Comparison of ENCODE assay signal across 8 cellular contexts in the genomic region with DNA sequence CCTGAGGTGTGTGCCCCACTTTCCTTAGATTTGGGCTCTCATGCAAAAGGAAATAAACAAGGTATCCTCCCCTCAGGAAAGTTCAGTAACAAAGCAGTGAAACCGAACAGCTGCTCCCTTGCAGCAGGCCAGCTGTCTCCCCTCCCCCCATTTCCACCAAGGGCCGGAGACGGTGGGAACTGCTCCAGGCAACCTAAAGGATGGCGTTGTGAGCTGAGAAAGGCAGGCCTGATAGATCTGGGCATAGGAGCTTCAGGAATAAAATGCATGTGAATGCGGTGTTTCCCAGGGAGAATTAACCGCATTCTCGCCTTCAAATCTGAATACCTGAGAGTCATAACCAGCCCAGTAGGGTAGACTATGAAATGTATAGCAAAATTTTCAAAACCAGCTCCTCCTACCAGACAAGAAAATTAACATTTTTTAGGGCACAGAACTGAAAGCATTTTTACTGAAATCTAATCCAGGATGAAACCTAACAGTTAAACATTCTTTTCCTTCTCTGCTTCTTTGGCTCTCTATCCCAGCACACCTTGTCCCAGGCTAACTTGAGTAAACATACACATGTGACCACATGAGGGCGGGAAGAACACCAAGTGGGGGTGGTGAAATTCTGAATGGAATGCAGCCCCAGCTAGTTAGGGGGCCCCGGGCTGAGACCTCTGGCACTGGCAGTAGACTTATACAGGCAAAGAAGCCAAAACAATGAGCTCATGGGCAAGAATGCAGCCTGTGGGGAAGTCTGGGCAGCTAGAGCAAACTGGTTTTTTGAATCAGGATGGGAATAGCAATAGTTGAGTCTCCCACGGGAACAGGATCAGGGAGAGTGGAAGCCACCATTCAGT. TPM values are rescaled to one million over a fixed set of nuclear protein-coding genes. Genes with fewer than 3 reads are reported as not detected.
A peak's percentile ranks its signal among the peaks of the same experiment; 100 is the strongest.
DNase-seq lines count a peak whose midpoint lies in the region; ATAC-seq, FAIRE-seq and TF ChIP-seq lines count a peak whose summit lies in the region.

No MANE protein-coding gene starts in this region.

- H4K20me1 ChIP-seq in K562 (replicated peaks; ENCODE audit: control insufficient read depth, insufficient read depth, low read length) = peaks cover 4% of the 10 kb centered on the region

- peak overlapping the region; percentile 63 for H3K4me2 ChIP-seq in K562 (ENCODE audit: insufficient read depth, low read length)

- H3K27me3 ChIP-seq in K562 (ENCODE audit: control insufficient read depth in 2 of 2, insufficient read depth in 2 of 2, low read length in 2 of 2) = no peaks in the 10 kb centered on the region

- peak; percentile 63 for DNase-seq in stimulated activated CD4-positive, alpha-beta T cell treated with anti-CD3 and anti-CD28 coated beads, Interleukin-1b, Interleukin-23, amount 100 ng/mL, for 48 hours
- no peak for DNase-seq in stimulated activated CD4-positive, alpha-beta T cell treated with anti-CD3 and anti-CD28 coated beads, Interleukin-12 subunit alpha, Interleukin-12 subunit beta, amount 100 ng/mL, for 4 hours
- DNase-seq in RKO (ENCODE audit: low spot score) (peak; percentile 80), K562 (ENCODE audit: extremely low read depth in 1 of 4, low spot score in 3 of 4) (peak; percentile 48 to 71 (median 58)), iPS DF 19.7 (ENCODE audit: low read depth, low spot score) (peak; percentile 95), renal cortical epithelial cell (ENCODE audit: low read depth) (peak; percentile 100), T-helper 9 cell (no peak)

- no peaks in the 10 kb centered on the region for H3K9me3 ChIP-seq in K562 (replicated peaks; ENCODE audit: control insufficient read depth, insufficient read depth, low read depth, low read length)

- peaks cover 31% of the 10 kb centered on the region for H3K36me3 ChIP-seq in K562 (ENCODE audit: control insufficient read depth, insufficient read depth, low read length)

- POLR2A ChIA-PET in K562 (lab: Yijun Ruan, JAX) = interaction anchor here (0.6 to 5.1 kb wide), 11 partner anchors 9 to 432 kb away, joined by 3 to 38 read pairs (median 4); a partner anchor contains a TSS

- intact Hi-C loops in K562 (cut with micrococcal nuclease) = no loop called here

- H3K9ac ChIP-seq in K562 (ENCODE audit: insufficient read depth in 1 of 2, low read depth in 2 of 2, low read length in 2 of 2) = peak overlapping the region; percentile 34 to 56; a peak in 3 of 4 replicates

- peak overlapping the region; percentile 51 for H3K27ac ChIP-seq in K562 (ENCODE audit: extremely low read depth, low read depth, low read length)

- peaks cover 4% of the 10 kb centered on the region for H3K9me1 ChIP-seq in K562 (ENCODE audit: control insufficient read depth, insufficient read depth, low read length)

- CTCF ChIA-PET in K562 (lab: Yijun Ruan, JAX; ENCODE audit: low intra/inter-chr PET ratio) = no interaction called here

- H3K4me3 ChIP-seq in K562 = no peak overlapping the region

- peak; percentile 35 for TF ChIP-seq POLR2A in K562 (conservative IDR thresholded peaks at IDR 0.05)

- in situ Hi-C loops in K562 (cut with MboI) = loop anchor here (10.0 kb wide), 1 partner anchor 427 kb away; no protein-coding TSS in a partner anchor

- WGBS in K562 (ENCODE audit: insufficient coverage, low coverage, missing lambda C conversion rate) = 19% methylated on average over 10 of the region's 10 CpGs

- no TSS peak for BruUV-seq in K562 (replicated peaks; lab: Mats Ljungman, UMichigan)

- peak in 2 of 3 experiments; percentile 14 to 31; a peak in 2 of 6 replicates for TF ChIP-seq CTCF in K562 (IDR thresholded peaks at IDR 0.05 in 2 of 3, conservative IDR thresholded peaks at IDR 0.05 in 1 of 3; ENCODE audit: insufficient read depth in 2 of 3, low read depth in 1 of 3, low read length in 3 of 3)

- H2AFZ ChIP-seq in K562 (ENCODE audit: low read depth, low read length) = no peak overlapping the region

- ATAC-seq in HG03432 (IDR thresholded peaks at IDR 0.05; ENCODE audit: unreplicated experiment) = peak; percentile 17
- peak; percentile 47 for ATAC-seq in K562

- FAIRE-seq in K562 (lab: Jason Lieb, UNC) = peak; percentile 23

- H3K79me2 ChIP-seq in K562 (ENCODE audit: control insufficient read depth, insufficient read depth, low read length) = peaks cover 8% of the 10 kb centered on the region

- peaks cover 22 to 34% of the 10 kb centered on the region in 2 experiments for H3K4me1 ChIP-seq in K562 (replicated peaks in 1 of 2; ENCODE audit: control insufficient read depth in 2 of 2, insufficient read depth in 2 of 2, low read length in 2 of 2)

- no peak for TF ChIP-seq RAD21 in K562 (CRISPR knock-in tag; conservative IDR thresholded peaks at IDR 0.05 in 1 of 2, IDR thresholded peaks at IDR 0.05 in 1 of 2)

- TF ChIP-seq EP300 in K562 (IDR thresholded peaks at IDR 0.05; ENCODE audit: low read length) = no peak

TF ChIP-seq in K562, 482 proteins besides CTCF, POLR2A, EP300 and RAD21 (continues in another document):
- TF ChIP-seq RUNX1 (IDR thresholded peaks at IDR 0.05; ENCODE audit: low read depth) (no peak), MEF2D (tag; conservative IDR thresholded peaks at IDR 0.05; ENCODE audit: low read depth) (no peak), POLR2B (IDR thresholded peaks at IDR 0.05; ENCODE audit: low read depth, partially characterized antibody) (peak; percentile 38), ZNF444 (CRISPR knock-in tag; IDR thresholded peaks at IDR 0.05) (no peak), MCM5 (IDR thresholded peaks at IDR 0.05; ENCODE audit: low read depth) (no peak), ZNF217 (CRISPR knock-in tag; IDR thresholded peaks at IDR 0.05) (no peak), FOSL1 (tag; conservative IDR thresholded peaks at IDR 0.05) (no peak)

RNA-seq across cellular contexts. Expression of a gene that starts 11.5 kb away (rescaled TPM):
- total RNA-seq in K562 (2011; cell fraction: chromatin; rRNA removed; ENCODE audit: low replicate concordance) = 200 and 281 TPM in 2 replicates
- 147 and 148 TPM in 2 replicates for total RNA-seq in K562 (2011; cell fraction: nucleolus; rRNA removed)
- 206 and 295 TPM in 2 replicates for total RNA-seq in K562 (2011; cell fraction: nucleoplasm; rRNA removed)
- total RNA-seq in K562 (2014; rRNA removed) (129 and 138 TPM in 2 replicates), K562 (2014; rRNA removed; fragmentation: Illumina TruSeq; extraction: Trizol) (153 and 184 TPM in 2 replicates), K562 (2015; rRNA removed; fragmentation: Illumina TruSeq; extraction: Trizol) (109 and 120 TPM in 2 replicates), K562 (2021) (200 and 224 TPM in 2 replicates), renal cortical epithelial cell (250 and 364 TPM in 2 replicates)
- polyA plus RNA-seq in K562 (2011; rRNA removed) (144 and 222 TPM in 2 replicates), K562 (2014; fragmentation: Illumina TruSeq; extraction: Trizol) (147 and 158 TPM in 2 replicates), K562 (2014; fragmentation: Nextera tagmentation; extraction: Ambion mirVana) (10 to 100 TPM; 27.1 to 31.0 TPM), K562 (2014; rRNA removed) (131 and 143 TPM in 2 replicates)
- polyA plus RNA-seq in K562 (2011; cell fraction: cytosol; rRNA removed) = 86.7 and 94.2 TPM in 2 replicates
- 179 and 244 TPM in 2 replicates for polyA plus RNA-seq in K562 (2011; cell fraction: nucleus; rRNA removed)
- polyA plus RNA-seq in K562 (2012) = 139 and 140 TPM in 2 replicates
- polyA minus RNA-seq in K562 (2011; rRNA and poly(A)+ RNA removed) = 221 and 238 TPM in 2 replicates
- 104 and 109 TPM in 2 replicates for polyA minus RNA-seq in K562 (2011; cell fraction: cytosol; rRNA and poly(A)+ RNA removed)
- polyA minus RNA-seq in K562 (2011; cell fraction: nucleus; rRNA and poly(A)+ RNA removed) = 141 and 172 TPM in 2 replicates

RNA-seq across cellular contexts. Expression of a gene that starts 18.7 kb away (rescaled TPM):
- total RNA-seq in K562 (2011; cell fraction: chromatin; rRNA removed; ENCODE audit: low replicate concordance) = 795 and 1,508 TPM in 2 replicates
- total RNA-seq in K562 (2011; cell fraction: nucleolus; rRNA removed) = 712 and 761 TPM in 2 replicates
- 735 and 822 TPM in 2 replicates for total RNA-seq in K562 (2011; cell fraction: nucleoplasm; rRNA removed)
- total RNA-seq in K562 (2014; rRNA removed) (35.6 and 43.6 TPM in 2 replicates), K562 (2014; rRNA removed; fragmentation: Illumina TruSeq; extraction: Trizol) (18.8 and 20.3 TPM in 2 replicates), K562 (2015; rRNA removed; fragmentation: Illumina TruSeq; extraction: Trizol) (22.8 and 25.5 TPM in 2 replicates), K562 (2021) (163 and 212 TPM in 2 replicates), renal cortical epithelial cell (1.4 and 7.4 TPM in 2 replicates)
- polyA plus RNA-seq in K562 (2011; rRNA removed) (53.8 and 132 TPM in 2 replicates), K562 (2014; fragmentation: Illumina TruSeq; extraction: Trizol) (116 and 156 TPM in 2 replicates), K562 (2014; fragmentation: Nextera tagmentation; extraction: Ambion mirVana) (10 to 100 TPM; 12.7 to 14.8 TPM), K562 (2014; rRNA removed) (104 and 137 TPM in 2 replicates)
- 68.7 and 73.2 TPM in 2 replicates for polyA plus RNA-seq in K562 (2011; cell fraction: cytosol; rRNA removed)
- polyA plus RNA-seq in K562 (2011; cell fraction: nucleus; rRNA removed) = 800 and 1,003 TPM in 2 replicates
- polyA plus RNA-seq in K562 (2012) = 127 and 192 TPM in 2 replicates
- polyA minus RNA-seq in K562 (2011; rRNA and poly(A)+ RNA removed) = 23.6 and 31.1 TPM in 2 replicates
- polyA minus RNA-seq in K562 (2011; cell fraction: cytosol; rRNA and poly(A)+ RNA removed) = 45.7 and 70.1 TPM in 2 replicates
- 99.2 and 125 TPM in 2 replicates for polyA minus RNA-seq in K562 (2011; cell fraction: nucleus; rRNA and poly(A)+ RNA removed)

RNA-seq across cellular contexts. Expression of a gene that starts 52.4 kb away (rescaled TPM):
- 0.95 and 3.3 TPM in 2 replicates for total RNA-seq in K562 (2011; cell fraction: chromatin; rRNA removed; ENCODE audit: low replicate concordance)
- total RNA-seq in K562 (2011; cell fraction: nucleolus; rRNA removed) = 0.92 and 1.0 TPM in 2 replicates
- total RNA-seq in K562 (2011; cell fraction: nucleoplasm; rRNA removed) = 1.8 and 2.4 TPM in 2 replicates
- total RNA-seq in K562 (2014; rRNA removed) (0.33 and 1.8 TPM in 2 replicates), K562 (2014; rRNA removed; fragmentation: Illumina TruSeq; extraction: Trizol) (0.38 TPM in 1 of 2 replicates, not detected in the other), K562 (2015; rRNA removed; fragmentation: Illumina TruSeq; extraction: Trizol) (0.45 TPM in 1 of 2 replicates, not detected in the other), K562 (2021) (0.51 TPM in 1 of 2 replicates, not detected in the other), renal cortical epithelial cell (not detected in 2 replicates)
- polyA plus RNA-seq in K562 (2011; rRNA removed) (0.15 and 0.53 TPM in 2 replicates), K562 (2014; fragmentation: Illumina TruSeq; extraction: Trizol) (not detected in 2 replicates), K562 (2014; fragmentation: Nextera tagmentation; extraction: Ambion mirVana) (not detected), K562 (2014; rRNA removed) (0.56 and 0.73 TPM in 2 replicates)
- polyA plus RNA-seq in K562 (2011; cell fraction: cytosol; rRNA removed) = 0.18 and 0.19 TPM in 2 replicates
- polyA plus RNA-seq in K562 (2011; cell fraction: nucleus; rRNA removed) = 0.58 and 0.67 TPM in 2 replicates
- 0.21 and 0.43 TPM in 2 replicates for polyA plus RNA-seq in K562 (2012)
- polyA minus RNA-seq in K562 (2011; rRNA and poly(A)+ RNA removed) = 0.63 and 0.72 TPM in 2 replicates
- polyA minus RNA-seq in K562 (2011; cell fraction: cytosol; rRNA and poly(A)+ RNA removed) = not detected in 2 replicates
- polyA minus RNA-seq in K562 (2011; cell fraction: nucleus; rRNA and poly(A)+ RNA removed) = 1.1 TPM in 1 of 2 replicates, not detected in the other

Comparison
In these comparisons a context has a peak if more than half of its experiments do, and no peak if none do; other contexts are left out.
1. DNase-seq: peak in stimulated activated CD4-positive, alpha-beta T cell treated with anti-CD3 and anti-CD28 coated beads, Interleukin-1b, Interleukin-23, amount 100 ng/mL, for 48 hours (single experiment), RKO (single experiment), K562 (4 of 4), iPS DF 19.7 (single experiment) and renal cortical epithelial cell (single experiment); none in stimulated activated CD4-positive, alpha-beta T cell treated with anti-CD3 and anti-CD28 coated beads, Interleukin-12 subunit alpha, Interleukin-12 subunit beta, amount 100 ng/mL, for 4 hours (single experiment) and T-helper 9 cell (single experiment).